In the genomic region with DNA sequence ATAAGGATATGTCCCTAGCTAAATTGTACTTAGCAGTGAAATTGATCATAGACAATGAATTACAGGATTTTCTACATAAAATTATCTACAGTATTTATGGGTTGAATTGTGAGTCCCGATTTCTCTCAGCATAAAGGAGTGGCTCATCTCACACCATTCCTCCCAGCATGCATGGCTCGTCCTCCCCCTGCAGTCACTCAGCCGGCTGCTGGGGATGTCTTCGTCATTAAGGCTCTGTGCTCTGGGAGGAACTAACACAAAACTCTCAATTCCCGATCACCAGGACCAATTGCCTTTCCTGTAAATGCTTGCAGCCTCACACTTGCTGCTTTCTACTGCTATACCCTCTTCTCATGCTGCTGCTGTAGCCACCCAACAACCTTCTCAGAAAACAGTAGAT, we compare ENCODE assay signal across 23 cellular contexts.
"Had no signal": no experiment of that assay in that cellular context is flagged by ENCODE, and none has a peak within 500 bp of the region (broad histone marks: within the 10 kb centered on the region; RNA-seq: fewer than 3 reads in every experiment).

No MANE protein-coding gene starts in this region.

- H3K27me3 Mint-ChIP-seq: activated naive CD8-positive, alpha-beta T cell had no signal

- H3K9me3 ChIP-seq: gastrocnemius medialis, pancreas, right atrium auricular region, tibial nerve had no signal

- H3K4me3 ChIP-seq: dorsolateral prefrontal cortex, gastrocnemius medialis, pancreas, right atrium auricular region, tibial nerve had no signal

- ATAC-seq: activated CD8-positive, alpha-beta memory T cell treated with anti-CD3 and anti-CD28 coated beads, Interleukin-2, amount 10 ng/mL, durations not matched to agents 7 days and 5 days; activated CD8-positive, alpha-beta T cell treated with anti-CD3 and anti-CD28 coated beads, Interleukin-2, amount 10 ng/mL, durations not matched to agents 7 days and 5 days; activated T-cell treated with anti-CD3 and anti-CD28 coated beads, Interleukin-2, amount 50 U/mL, for 72 hours; gastrocnemius medialis; left ventricle myocardium superior; pancreas; WTC11 had no signal

- H3K4me1 ChIP-seq: gastrocnemius medialis, right atrium auricular region had no signal

- H3K9me3 Mint-ChIP-seq: activated T-cell treated with anti-CD3 and anti-CD28 coated beads, Interleukin-2, amount 50 U/mL, for 72 hours; nephron had no signal

- H3K4me3 Mint-ChIP-seq: activated CD8-positive, alpha-beta memory T cell treated with anti-CD3 and anti-CD28 coated beads, Interleukin-2, amount 10 ng/mL, durations not matched to agents 7 days and 5 days; activated CD8-positive, alpha-beta T cell treated with anti-CD3 and anti-CD28 coated beads, Interleukin-2, amount 10 ng/mL, durations not matched to agents 7 days and 5 days; activated naive CD8-positive, alpha-beta T cell; activated T-cell treated with anti-CD3 and anti-CD28 coated beads, Interleukin-2, amount 50 U/mL, for 72 hours; nephron; WTC11 had no signal

- H3K27ac Mint-ChIP-seq: activated CD8-positive, alpha-beta memory T cell treated with anti-CD3 and anti-CD28 coated beads, Interleukin-2, amount 10 ng/mL, durations not matched to agents 7 days and 5 days; activated CD8-positive, alpha-beta T cell treated with anti-CD3 and anti-CD28 coated beads, Interleukin-2, amount 10 ng/mL, durations not matched to agents 7 days and 5 days; activated naive CD8-positive, alpha-beta T cell; activated T-cell treated with anti-CD3 and anti-CD28 coated beads, Interleukin-2, amount 50 U/mL, for 72 hours; nephron; WTC11 had no signal

- H3K36me3 ChIP-seq: gastrocnemius medialis, pancreas, right atrium auricular region, tibial nerve had no signal

- H3K27ac ChIP-seq: dorsolateral prefrontal cortex, gastrocnemius medialis, pancreas, right atrium auricular region, tibial nerve had no signal

- FAIRE-seq: colon, islet of Langerhans, pancreas had no signal

- H3K27me3 ChIP-seq: dorsolateral prefrontal cortex, gastrocnemius medialis, pancreas, right atrium auricular region, tibial nerve had no signal

- H3K4me1 Mint-ChIP-seq: activated CD8-positive, alpha-beta memory T cell treated with anti-CD3 and anti-CD28 coated beads, Interleukin-2, amount 10 ng/mL, durations not matched to agents 7 days and 5 days had no signal

- DNase-seq: activated CD4-positive, alpha-beta T cell treated with anti-CD3 and anti-CD28 coated beads for 1 hour; activated CD8-positive, alpha-beta memory T cell treated with anti-CD3 and anti-CD28 coated beads, Interleukin-2, amount 10 ng/mL, durations not matched to agents 7 days and 5 days; activated CD8-positive, alpha-beta T cell treated with anti-CD3 and anti-CD28 coated beads, Interleukin-2, amount 10 ng/mL, durations not matched to agents 7 days and 5 days; activated effector memory CD4-positive, alpha-beta T cell treated with Interleukin-2 at 50 U/mL for 16 hours; activated naive CD4-positive, alpha-beta T cell treated with Interleukin-2 at 50 U/mL for 16 hours; activated T-cell treated with anti-CD3 and anti-CD28 coated beads, Interleukin-2, amount 50 U/mL, for 72 hours; effector memory CD4-positive, alpha-beta T cell; gastrocnemius medialis; glutamatergic neuron; left ventricle myocardium superior; pancreas; stimulated activated CD4-positive, alpha-beta T cell treated with anti-CD3 and anti-CD28 coated beads, Interleukin-15, amount 100 ng/mL, for 24 hours; stimulated activated CD4-positive, alpha-beta T cell treated with anti-CD3 and anti-CD28 coated beads, Interleukin-2, amount 100 ng/mL, for 24 hours; stimulated activated naive CD4-positive, alpha-beta T cell treated with Interleukin-2 at 50 U/mL for 16 hours; T-helper 2 cell had no signal

- H3K36me3 Mint-ChIP-seq: activated CD8-positive, alpha-beta memory T cell treated with anti-CD3 and anti-CD28 coated beads, Interleukin-2, amount 10 ng/mL, durations not matched to agents 7 days and 5 days; activated naive CD8-positive, alpha-beta T cell; WTC11 had no signal
